6 cellular contexts compared by ENCODE assay signal in genomic region chr2:74548285-74548918, GRCh38. TPM values are rescaled to one million over a fixed set of nuclear protein-coding genes. Genes with fewer than 3 reads are reported as not detected.
DNase-seq lines count a peak whose midpoint lies in the region; ATAC-seq and TF ChIP-seq lines count a peak whose summit lies in the region.

No MANE protein-coding gene starts in this region.

- H3K9me3 ChIP-seq in HUES6 (ENCODE audit: control insufficient read depth, insufficient read depth, low read depth, low read length): no peaks in the 10 kb centered on the region

- H3K9ac ChIP-seq in HUES6 (ENCODE audit: low read length): peak overlapping the region; percentile 64

- H3K27ac ChIP-seq in HUES6 (ENCODE audit: low read depth, low read length): no peak overlapping the region

- peaks cover 56% of the 10 kb centered on the region for H3K27me3 ChIP-seq in HUES6 (ENCODE audit: control insufficient read depth, insufficient read depth, low read length)

- no peaks in the 10 kb centered on the region for H3K36me3 Mint-ChIP-seq in natural killer cell treated with Interleukin-12 subunit alpha and Interleukin-12 subunit beta and Interleukin-15 and Interleukin-18, amount 100 ng/mL, for 72 hours

- no peak for TF ChIP-seq CTCF in astrocyte of the cerebellum (IDR thresholded peaks at IDR 0.05; ENCODE audit: low read depth, low read length, missing control alignments)

- no peaks in the 10 kb centered on the region for H3K9me3 Mint-ChIP-seq in natural killer cell treated with Interleukin-12 subunit alpha and Interleukin-12 subunit beta and Interleukin-15 and Interleukin-18, amount 100 ng/mL, for 72 hours

- peak overlapping the region; percentile 63 for H3K4me3 Mint-ChIP-seq in natural killer cell treated with Interleukin-12 subunit alpha and Interleukin-12 subunit beta and Interleukin-15 and Interleukin-18, amount 100 ng/mL, for 72 hours

- DNase-seq in astrocyte of the cerebellum (ENCODE audit: low read depth): no peak
- DNase-seq in natural killer cell treated with Interleukin-12 subunit alpha and Interleukin-12 subunit beta and Interleukin-15 and Interleukin-18, amount 100 ng/mL, for 72 hours (ENCODE audit: low spot score): no peak

- no peaks in the 10 kb centered on the region for H3K36me3 ChIP-seq in HUES6 (ENCODE audit: control insufficient read depth, insufficient read depth, low read length)

- H3K27ac Mint-ChIP-seq in natural killer cell treated with Interleukin-12 subunit alpha and Interleukin-12 subunit beta and Interleukin-15 and Interleukin-18, amount 100 ng/mL, for 72 hours: no peak overlapping the region

- peaks cover 38 to 59% of the 10 kb centered on the region in 2 donors for H3K27me3 Mint-ChIP-seq in natural killer cell treated with Interleukin-12 subunit alpha and Interleukin-12 subunit beta and Interleukin-15 and Interleukin-18, amount 100 ng/mL, for 72 hours

- H3K4me1 Mint-ChIP-seq in natural killer cell treated with Interleukin-12 subunit alpha and Interleukin-12 subunit beta and Interleukin-15 and Interleukin-18, amount 100 ng/mL, for 72 hours (ENCODE audit: low read depth in 2 of 2): peaks cover 12 to 15% of the 10 kb centered on the region in 2 donors

- peak overlapping the region; percentile 61 for H3K4me3 ChIP-seq in HUES6 (ENCODE audit: low read depth, low read length)
- H3K4me3 ChIP-seq in astrocyte of the cerebellum (ENCODE audit: low read depth, low read length): peak overlapping the region; percentile 44

- in situ Hi-C loops in astrocyte of the cerebellum (cut with HindIII; ENCODE audit: low sequenced_read_pairs): no loop called here

- ATAC-seq in natural killer cell treated with Interleukin-12 subunit alpha and Interleukin-12 subunit beta and Interleukin-15 and Interleukin-18, amount 100 ng/mL, for 72 hours: no peak
- no peak for ATAC-seq in esophagus mucosa
- no peak for ATAC-seq in HG02623 (IDR thresholded peaks at IDR 0.05; ENCODE audit: unreplicated experiment)
- ATAC-seq in HG03565 (IDR thresholded peaks at IDR 0.05; ENCODE audit: unreplicated experiment): no peak

- peaks cover 25% of the 10 kb centered on the region for H3K4me1 ChIP-seq in HUES6 (ENCODE audit: control insufficient read depth, insufficient read depth, low read length)

RNA-seq across cellular contexts. Expression of gene LOXL3, which starts 5.3 kb away (rescaled TPM):
- 1 to 10 TPM; 1.2 to 2.7 TPM for total RNA-seq in natural killer cell treated with Interleukin-12 subunit alpha and Interleukin-12 subunit beta and Interleukin-15 and Interleukin-18, amount 100 ng/mL, for 72 hours
- total RNA-seq in esophagus mucosa: 0.52 TPM

RNA-seq across cellular contexts. Expression of gene DOK1, which starts 6.1 kb away (rescaled TPM):
- total RNA-seq in natural killer cell treated with Interleukin-12 subunit alpha and Interleukin-12 subunit beta and Interleukin-15 and Interleukin-18, amount 100 ng/mL, for 72 hours: 10 to 100 TPM; 27.4 to 34.4 TPM
- total RNA-seq in esophagus mucosa: 0.56 TPM

RNA-seq across cellular contexts. Expression of gene HTRA2, which starts 18.7 kb away (rescaled TPM):
- 100 to 1,000 TPM in 1 of 2 donors, 10 to 100 TPM in 1; 93.1 to 100 TPM for total RNA-seq in natural killer cell treated with Interleukin-12 subunit alpha and Interleukin-12 subunit beta and Interleukin-15 and Interleukin-18, amount 100 ng/mL, for 72 hours
- total RNA-seq in esophagus mucosa: 17.9 TPM

RNA-seq across cellular contexts. Expression of gene AUP1, which starts 18.9 kb away (rescaled TPM):
- total RNA-seq in natural killer cell treated with Interleukin-12 subunit alpha and Interleukin-12 subunit beta and Interleukin-15 and Interleukin-18, amount 100 ng/mL, for 72 hours: 100 to 1,000 TPM; 190 to 233 TPM
- 74.2 TPM for total RNA-seq in esophagus mucosa

RNA-seq across cellular contexts. Expression of gene DQX1, which starts 22.4 kb away (rescaled TPM):
- 1 to 10 TPM in 1 of 2 donors, under 1 TPM in 1; 0.55 to 1.0 TPM for total RNA-seq in natural killer cell treated with Interleukin-12 subunit alpha and Interleukin-12 subunit beta and Interleukin-15 and Interleukin-18, amount 100 ng/mL, for 72 hours
- total RNA-seq in esophagus mucosa: 5.6 TPM

Comparison
In these comparisons a context has a peak if more than half of its experiments do, and no peak if none do; other contexts are left out.
1. RNA of gene DOK1, which starts 6.1 kb away (total RNA-seq): 27.4 to 34.4 TPM in natural killer cell treated with Interleukin-12 subunit alpha and Interleukin-12 subunit beta and Interleukin-15 and Interleukin-18, amount 100 ng/mL, for 72 hours; 0.56 TPM in esophagus mucosa (single experiment); every median in the first group is over 10 times any median in the second.